ENCODE assay signal across 22 cellular contexts in the genomic region with DNA sequence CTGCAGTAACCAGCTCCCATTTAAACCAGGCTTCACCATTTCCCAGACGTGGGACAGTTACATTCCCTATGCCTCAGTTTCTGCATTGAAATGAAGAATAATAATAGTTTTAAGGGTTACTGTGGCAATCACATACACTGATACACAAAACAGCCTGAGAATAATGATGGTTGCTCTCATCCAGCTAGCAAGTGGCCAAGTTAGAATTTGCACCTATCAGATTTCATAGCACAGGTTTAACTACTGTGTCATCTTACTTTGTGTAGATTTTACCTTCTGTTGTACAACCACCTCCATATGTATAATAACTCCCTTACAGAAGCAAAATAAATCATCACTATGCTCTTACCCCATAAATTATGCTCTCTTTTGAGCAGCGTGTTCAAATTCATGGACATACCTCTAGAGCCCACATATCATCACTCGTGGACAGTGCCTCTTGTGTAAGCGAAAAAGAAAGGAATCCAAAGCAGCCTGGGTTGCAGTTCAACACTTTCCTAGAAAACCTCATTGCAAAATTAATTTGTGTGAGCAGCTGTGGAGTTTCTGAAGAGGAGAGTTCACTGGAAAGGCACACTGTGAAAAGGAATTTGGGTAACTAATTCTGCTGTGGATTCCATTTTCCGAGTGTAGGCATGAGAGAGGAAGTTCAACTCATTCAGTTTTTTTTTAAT.
DNase-seq lines count a peak whose midpoint lies in the region; ATAC-seq and TF ChIP-seq lines count a peak whose summit lies in the region.
"Had no signal": no experiment of that assay in that cellular context is flagged by ENCODE, and none has a peak within 500 bp of the region (broad histone marks: within the 10 kb centered on the region; RNA-seq: fewer than 3 reads in every experiment).

No MANE protein-coding gene starts in this region.

- intact Hi-C loops in dorsolateral prefrontal cortex (cut with DNase I): loop anchor here (10.0 kb wide), 1 partner anchor 495 kb away; a partner anchor contains a TSS

- no peak overlapping the region for H3K4me3 ChIP-seq in fibroblast of the aortic adventitia (ENCODE audit: low read depth, low read length)
- peak overlapping the region in 1 of 59 donors; percentile 6 for H3K4me3 ChIP-seq in dorsolateral prefrontal cortex
- H3K4me3 ChIP-seq: Peyer's patch had no signal

- no peak overlapping the region for H3K27ac ChIP-seq in dorsolateral prefrontal cortex
- H3K27ac ChIP-seq: neutrophil, Peyer's patch had no signal

- ATAC-seq in HG02973 (IDR thresholded peaks at IDR 0.05; ENCODE audit: unreplicated experiment): no peak
- ATAC-seq: WTC11 had no signal

- no peak for TF ChIP-seq CTCF in fibroblast of the aortic adventitia (IDR thresholded peaks at IDR 0.05; ENCODE audit: insufficient read depth, low read length)
- TF ChIP-seq CTCF in dorsolateral prefrontal cortex (IDR thresholded peaks at IDR 0.05 in 54 of 56, conservative IDR thresholded peaks at IDR 0.05 in 2 of 56; ENCODE audit: low read depth in 1 of 56, partially characterized antibody in 56 of 56): no peak

- DNase-seq in NCI-H2107 treated with DMSO at 0.1 percent for 48 hours (lab: John Stamatoyannopoulos, UW; ENCODE audit: unreplicated experiment) (peak; percentile 17), NCI-H2107 (lab: John Stamatoyannopoulos, UW) (no peak), NCI-H2171 treated with DMSO at 0.1 percent for 48 hours (lab: John Stamatoyannopoulos, UW) (peak; percentile 80), fibroblast of the aortic adventitia (ENCODE audit: low read depth) (peak; percentile 16), pons (ENCODE audit: low spot score) (peak; percentile 5), dorsolateral prefrontal cortex (no peak)
- no peak for DNase-seq in activated T-cell treated with anti-CD3 and anti-CD28 coated beads, Interleukin-2, amount 50 U/mL, for 48 hours
- DNase-seq: 8988T; activated CD4-positive, alpha-beta T cell treated with anti-CD3 and anti-CD28 coated beads, Interleukin-2, amount 50 U/mL, for 48 hours; activated gamma-delta T cell; anterior cingulate cortex; BE2C; effector CD4-positive, alpha-beta T cell; left colon; midbrain; NCI-H1417 treated with DMSO at 0.1 percent for 48 hours; Peyer's patch; stimulated activated CD4-positive, alpha-beta T cell treated with anti-CD3 and anti-CD28 coated beads, Interleukin-15, amount 100 ng/mL, for 24 hours; T-helper 9 cell had no signal

- peaks cover 0 to 10% (median 0%) of the 10 kb centered on the region in 45 donors for H3K27me3 ChIP-seq in dorsolateral prefrontal cortex
- H3K27me3 ChIP-seq: BE2C, neutrophil, Peyer's patch had no signal

Comparison
In these comparisons a context has a peak if more than half of its experiments do, and no peak if none do; other contexts are left out.
1. DNase-seq: peak in NCI-H2107 treated with DMSO at 0.1 percent for 48 hours (single experiment), NCI-H2171 treated with DMSO at 0.1 percent for 48 hours (single experiment), fibroblast of the aortic adventitia (single experiment) and pons (single experiment); none in NCI-H2107 (single experiment), dorsolateral prefrontal cortex (0 of 10) and activated T-cell treated with anti-CD3 and anti-CD28 coated beads, Interleukin-2, amount 50 U/mL, for 48 hours (0 of 2).